ENCODE assay signal across 1 cellular context in genomic region chr12:57088442-57089258, GRCh38.
TF ChIP-seq lines count a peak whose summit lies in the region.

A gene with protein sequence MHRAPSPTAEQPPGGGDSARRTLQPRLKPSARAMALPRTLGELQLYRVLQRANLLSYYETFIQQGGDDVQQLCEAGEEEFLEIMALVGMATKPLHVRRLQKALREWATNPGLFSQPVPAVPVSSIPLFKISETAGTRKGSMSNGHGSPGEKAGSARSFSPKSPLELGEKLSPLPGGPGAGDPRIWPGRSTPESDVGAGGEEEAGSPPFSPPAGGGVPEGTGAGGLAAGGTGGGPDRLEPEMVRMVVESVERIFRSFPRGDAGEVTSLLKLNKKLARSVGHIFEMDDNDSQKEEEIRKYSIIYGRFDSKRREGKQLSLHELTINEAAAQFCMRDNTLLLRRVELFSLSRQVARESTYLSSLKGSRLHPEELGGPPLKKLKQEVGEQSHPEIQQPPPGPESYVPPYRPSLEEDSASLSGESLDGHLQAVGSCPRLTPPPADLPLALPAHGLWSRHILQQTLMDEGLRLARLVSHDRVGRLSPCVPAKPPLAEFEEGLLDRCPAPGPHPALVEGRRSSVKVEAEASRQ (plus strand): TSS chr12:57089114. CDS start chr12:57089272, 158 bp downstream.

TF ChIP-seq in WTC11, 78 proteins besides CTCF, POLR2A, EP300 and RAD21 (continued from another document):
- TF ChIP-seq IRF1 (CRISPR knock-in tag; IDR thresholded peaks at IDR 0.05) (0 out of 2 replicates have a peak, but pooled peaks have one; percentile 39), USF1 (CRISPR knock-in tag; IDR thresholded peaks at IDR 0.05) (peak; percentile 46; the same call in 1 of the 2 replicates), GTF2I (CRISPR knock-in tag; conservative IDR thresholded peaks at IDR 0.05) (no peak)
